ENCODE assay signal across 26 cellular contexts in the genomic region with DNA sequence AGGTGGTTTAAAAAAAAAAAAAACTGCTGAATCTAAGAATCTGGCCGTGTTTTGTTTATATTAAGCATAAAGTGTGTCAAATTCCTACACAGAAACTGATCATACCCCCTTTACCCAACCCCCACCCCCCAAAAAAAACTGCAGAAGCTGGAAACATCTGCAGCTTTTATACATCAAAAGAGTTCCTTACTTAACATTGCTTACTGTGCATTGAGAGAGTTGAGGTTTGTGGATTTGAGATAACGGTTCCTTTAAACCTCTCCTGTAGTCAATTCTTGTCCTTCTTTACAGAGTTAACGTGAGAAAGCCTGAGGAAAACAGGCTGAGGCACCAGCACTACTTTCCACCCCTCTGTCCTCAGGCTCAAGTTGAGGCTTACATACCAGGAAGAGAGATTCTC. TPM values are rescaled to one million over a fixed set of nuclear protein-coding genes. Genes with fewer than 3 reads are reported as not detected.
"Had no signal": no experiment of that assay in that cellular context is flagged by ENCODE, and none has a peak within 500 bp of the region (broad histone marks: within the 10 kb centered on the region; RNA-seq: fewer than 3 reads in every experiment).

No MANE protein-coding gene starts in this region.

- H3K36me3 ChIP-seq: MG63 had no signal

- H3K4me1 Mint-ChIP-seq: activated CD8-positive, alpha-beta memory T cell treated with anti-CD3 and anti-CD28 coated beads, Interleukin-2, amount 10 ng/mL, durations not matched to agents 7 days and 5 days; activated naive CD8-positive, alpha-beta T cell treated with anti-CD3 and anti-CD28 coated beads, Interleukin-2, amount 50 U/mL, for 24 hours; central memory CD8-positive, alpha-beta T cell had no signal

- DNase-seq: activated CD4-positive, alpha-beta T cell treated with anti-CD3 and anti-CD28 coated beads for 48 hours; activated CD4-positive, alpha-beta T cell treated with anti-CD3 and anti-CD28 coated beads, Interleukin-2, amount 50 U/mL, for 4 hours; activated CD4-positive, CD25-positive, alpha-beta regulatory T cell treated with anti-CD3 and anti-CD28 coated beads, Interleukin-2, amount 50 U/mL, for 72 hours; activated CD8-positive, alpha-beta memory T cell treated with anti-CD3 and anti-CD28 coated beads, Interleukin-2, amount 10 ng/mL, durations not matched to agents 7 days and 5 days; activated CD8-positive, alpha-beta T cell treated with anti-CD3 and anti-CD28 coated beads, Interleukin-2, amount 10 ng/mL, durations not matched to agents 7 days and 5 days; activated effector memory CD4-positive, alpha-beta T cell treated with Interleukin-2 at 50 U/mL for 16 hours; activated naive CD4-positive, alpha-beta T cell treated with Interleukin-2 at 50 U/mL for 16 hours; activated naive CD8-positive, alpha-beta T cell treated with anti-CD3 and anti-CD28 coated beads, Interleukin-2, amount 50 U/mL, for 24 hours; activated T-cell treated with anti-CD3 and anti-CD28 coated beads, Interleukin-2, amount 50 U/mL, for 24 hours; amniotic stem cell; MG63; NCI-H1105; NCI-H1436; NCI-H2029 treated with DMSO at 0.1 percent for 48 hours; NCI-H345; NCI-H510A treated with DMSO at 0.1 percent for 48 hours; NK-92 treated with Interleukin-12 subunit alpha and Interleukin-12 subunit beta, amount 100 ng/mL, for 24 hours; PC-9; SHP77 treated with DMSO at 0.1 percent for 48 hours had no signal

- H3K27me3 ChIP-seq: MG63 had no signal

- H3K4me3 ChIP-seq: MG63, PC-9 had no signal

- H3K4me3 Mint-ChIP-seq: activated CD8-positive, alpha-beta memory T cell treated with anti-CD3 and anti-CD28 coated beads, Interleukin-2, amount 10 ng/mL, durations not matched to agents 7 days and 5 days; activated CD8-positive, alpha-beta T cell treated with anti-CD3 and anti-CD28 coated beads, Interleukin-2, amount 10 ng/mL, durations not matched to agents 7 days and 5 days; activated naive CD8-positive, alpha-beta T cell treated with anti-CD3 and anti-CD28 coated beads, Interleukin-2, amount 50 U/mL, for 24 hours; activated T-cell treated with anti-CD3 and anti-CD28 coated beads, Interleukin-2, amount 50 U/mL, for 24 hours; activated T-helper 1 cell treated with anti-CD3 and anti-CD28 coated beads, Interleukin-12 subunit alpha, Interleukin-12 subunit beta, Interleukin-2, Interleukin-4 antibody, amounts not matched to agents 30 ng/mL and 10 ng/mL and 1 ng/mL, durations not matched to agents 14 hours and 24 hours and 36 hours; brain; central memory CD8-positive, alpha-beta T cell; T-helper 1 cell treated with Interleukin-12 subunit alpha and Interleukin-12 subunit beta and Interleukin-4 antibody, amounts not matched to agents 30 μg/mL and 1 μg/mL, for 36 hours had no signal

- H3K9me3 Mint-ChIP-seq: activated naive CD4-positive, alpha-beta T cell treated with anti-CD3 and anti-CD28 coated beads, Interleukin-2, amount 50 U/mL, for 72 hours; activated naive CD8-positive, alpha-beta T cell treated with anti-CD3 and anti-CD28 coated beads, Interleukin-2, amount 50 U/mL, for 24 hours; activated T-cell treated with anti-CD3 and anti-CD28 coated beads, Interleukin-2, amount 50 U/mL, for 24 hours; activated T-helper 1 cell treated with anti-CD3 and anti-CD28 coated beads, Interleukin-12 subunit alpha, Interleukin-12 subunit beta, Interleukin-2, Interleukin-4 antibody, amounts not matched to agents 30 ng/mL and 10 ng/mL and 1 ng/mL, durations not matched to agents 14 hours and 24 hours and 36 hours; brain; central memory CD8-positive, alpha-beta T cell; T-helper 1 cell treated with Interleukin-12 subunit alpha and Interleukin-12 subunit beta and Interleukin-4 antibody, amounts not matched to agents 30 μg/mL and 1 μg/mL, for 36 hours had no signal

- H3K4me2 ChIP-seq: PC-9 had no signal

- ATAC-seq: activated CD8-positive, alpha-beta memory T cell treated with anti-CD3 and anti-CD28 coated beads, Interleukin-2, amount 10 ng/mL, durations not matched to agents 7 days and 5 days; activated CD8-positive, alpha-beta T cell treated with anti-CD3 and anti-CD28 coated beads, Interleukin-2, amount 10 ng/mL, durations not matched to agents 7 days and 5 days; activated naive CD4-positive, alpha-beta T cell treated with anti-CD3 and anti-CD28 coated beads, Interleukin-2, amount 50 U/mL, for 72 hours; activated naive CD8-positive, alpha-beta T cell treated with anti-CD3 and anti-CD28 coated beads, Interleukin-2, amount 50 U/mL, for 24 hours had no signal

- FAIRE-seq: astrocyte had no signal

- H3K27ac Mint-ChIP-seq: activated CD8-positive, alpha-beta memory T cell treated with anti-CD3 and anti-CD28 coated beads, Interleukin-2, amount 10 ng/mL, durations not matched to agents 7 days and 5 days; activated CD8-positive, alpha-beta T cell treated with anti-CD3 and anti-CD28 coated beads, Interleukin-2, amount 10 ng/mL, durations not matched to agents 7 days and 5 days; activated naive CD4-positive, alpha-beta T cell treated with anti-CD3 and anti-CD28 coated beads, Interleukin-2, amount 50 U/mL, for 72 hours; activated naive CD8-positive, alpha-beta T cell treated with anti-CD3 and anti-CD28 coated beads, Interleukin-2, amount 50 U/mL, for 24 hours; activated T-cell treated with anti-CD3 and anti-CD28 coated beads, Interleukin-2, amount 50 U/mL, for 24 hours; activated T-helper 1 cell treated with anti-CD3 and anti-CD28 coated beads, Interleukin-12 subunit alpha, Interleukin-12 subunit beta, Interleukin-2, Interleukin-4 antibody, amounts not matched to agents 30 ng/mL and 10 ng/mL and 1 ng/mL, durations not matched to agents 14 hours and 24 hours and 36 hours; T-helper 1 cell treated with Interleukin-12 subunit alpha and Interleukin-12 subunit beta and Interleukin-4 antibody, amounts not matched to agents 30 μg/mL and 1 μg/mL, for 36 hours had no signal

- H2AFZ ChIP-seq: PC-9 had no signal

- H3K27ac ChIP-seq: PC-9 had no signal

- H3K36me3 Mint-ChIP-seq: activated CD8-positive, alpha-beta memory T cell treated with anti-CD3 and anti-CD28 coated beads, Interleukin-2, amount 10 ng/mL, durations not matched to agents 7 days and 5 days; activated naive CD4-positive, alpha-beta T cell treated with anti-CD3 and anti-CD28 coated beads, Interleukin-2, amount 50 U/mL, for 72 hours had no signal

- H3K9me3 ChIP-seq: MG63 had no signal

RNA-seq across cellular contexts. Expression of gene FRZB, which starts 34.5 kb away (rescaled TPM):
- total RNA-seq: activated CD8-positive, alpha-beta memory T cell treated with anti-CD3 and anti-CD28 coated beads, Interleukin-2, amount 10 ng/mL, durations not matched to agents 7 days and 5 days; activated CD8-positive, alpha-beta T cell treated with anti-CD3 and anti-CD28 coated beads, Interleukin-2, amount 10 ng/mL, durations not matched to agents 7 days and 5 days; activated naive CD4-positive, alpha-beta T cell treated with anti-CD3 and anti-CD28 coated beads, Interleukin-2, amount 50 U/mL, for 72 hours; activated T-helper 1 cell treated with anti-CD3 and anti-CD28 coated beads, Interleukin-12 subunit alpha, Interleukin-12 subunit beta, Interleukin-2, Interleukin-4 antibody, amounts not matched to agents 30 ng/mL and 10 ng/mL and 1 ng/mL, durations not matched to agents 14 hours and 24 hours and 36 hours; SK-MEL-5 had no signal
